9 cellular contexts compared by ENCODE assay signal in the genomic region with DNA sequence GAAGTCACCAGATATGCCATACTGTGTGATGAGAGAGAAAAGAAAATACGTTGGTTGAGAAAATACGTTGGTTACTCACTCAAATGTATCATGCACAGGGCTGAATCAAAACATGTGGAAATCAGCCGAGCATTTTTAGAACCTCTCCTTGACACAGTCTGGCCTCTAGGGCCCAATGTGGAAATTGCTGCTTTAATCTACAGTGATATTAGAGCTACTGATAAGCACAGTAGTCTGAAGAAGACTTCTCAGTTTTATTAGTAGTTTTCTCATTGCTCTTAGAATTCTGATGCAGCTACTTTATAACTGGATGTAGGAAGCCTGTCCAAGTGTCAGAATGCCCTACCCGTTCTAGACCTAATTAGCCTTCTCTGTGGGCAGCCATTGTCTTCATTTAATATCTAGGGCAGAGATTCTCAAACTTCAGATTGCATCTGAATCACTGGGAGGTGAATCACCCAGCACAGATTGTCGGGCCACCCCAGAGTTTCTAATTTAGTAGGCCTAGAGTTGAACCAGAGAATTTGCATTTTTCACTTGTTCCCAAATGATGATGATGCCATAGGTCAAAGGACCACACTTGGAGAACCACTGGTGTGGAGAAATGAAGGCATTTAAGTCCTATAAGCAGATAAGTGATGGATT.
DNase-seq lines count a peak whose midpoint lies in the region; ATAC-seq, FAIRE-seq and TF ChIP-seq lines count a peak whose summit lies in the region.
"Had no signal": no experiment of that assay in that cellular context is flagged by ENCODE, and none has a peak within 500 bp of the region (broad histone marks: within the 10 kb centered on the region; RNA-seq: fewer than 3 reads in every experiment).

No MANE protein-coding gene starts in this region.

- H3K36me3 Mint-ChIP-seq in activated T-helper 2 cell treated with anti-CD3 and anti-CD28 coated beads, Interferon-gamma antibody, Interleukin-2, Interleukin-4, amounts not matched to agents 10 μg/mL and 5 μg/mL and 100 μg/mL, durations not matched to agents 14 hours and 24 hours and 36 hours (ENCODE audit: low read depth) = no peaks in the 10 kb centered on the region

- no peak overlapping the region for H3K4me3 Mint-ChIP-seq in activated T-helper 2 cell treated with anti-CD3 and anti-CD28 coated beads, Interferon-gamma antibody, Interleukin-2, Interleukin-4, amounts not matched to agents 10 μg/mL and 5 μg/mL and 100 μg/mL, durations not matched to agents 14 hours and 24 hours and 36 hours (ENCODE audit: low read depth)
- H3K4me3 Mint-ChIP-seq: central memory CD8-positive, alpha-beta T cell had no signal

- H4K20me1 ChIP-seq in BLaER1 = no peaks in the 10 kb centered on the region

- H3K27ac ChIP-seq in BLaER1 = no peak overlapping the region; the same call in 1 of the 2 replicates
- H3K27ac ChIP-seq in SJSA1 = peak overlapping the region; percentile 23

- peak overlapping the region; percentile 54 for H3K4me2 ChIP-seq in BLaER1

- FAIRE-seq in frontal cortex (lab: Jason Lieb, UNC) = no peak

- no peaks in the 10 kb centered on the region for H3K27me3 ChIP-seq in BLaER1
- no peaks in the 10 kb centered on the region for H3K27me3 ChIP-seq in SJSA1 (replicated peaks)

- H3K9me3 ChIP-seq in BLaER1 = no peaks in the 10 kb centered on the region
- H3K9me3 ChIP-seq in SJSA1 (replicated peaks) = no peaks in the 10 kb centered on the region

- CTCF ChIA-PET in HEK293T (lab: Yijun Ruan, JAX) = interaction anchor here (0.7 to 1.3 kb wide), 2 partner anchors 10 to 163 kb away, joined by 4 to 5 read pairs; no protein-coding TSS in a partner anchor

- peaks cover 39% of the 10 kb centered on the region for H3K27me3 Mint-ChIP-seq in activated T-helper 2 cell treated with anti-CD3 and anti-CD28 coated beads, Interferon-gamma antibody, Interleukin-2, Interleukin-4, amounts not matched to agents 10 μg/mL and 5 μg/mL and 100 μg/mL, durations not matched to agents 14 hours and 24 hours and 36 hours (ENCODE audit: low read depth)
- H3K27me3 Mint-ChIP-seq: central memory CD8-positive, alpha-beta T cell had no signal

- intact Hi-C loops in activated T-helper 2 cell treated with anti-CD3 and anti-CD28 coated beads, Interferon-gamma antibody, Interleukin-2, Interleukin-4, amounts not matched to agents 10 μg/mL and 5 μg/mL and 100 μg/mL, durations not matched to agents 14 hours and 24 hours and 36 hours (cut with micrococcal nuclease) = loop anchor here (5.0 kb wide), 1 partner anchor 144 kb away; no protein-coding TSS in a partner anchor

- H3K36me3 ChIP-seq in BLaER1 = no peaks in the 10 kb centered on the region
- H3K36me3 ChIP-seq in SJSA1 = no peaks in the 10 kb centered on the region

- no peak overlapping the region for H3K27ac Mint-ChIP-seq in activated T-helper 2 cell treated with anti-CD3 and anti-CD28 coated beads, Interferon-gamma antibody, Interleukin-2, Interleukin-4, amounts not matched to agents 10 μg/mL and 5 μg/mL and 100 μg/mL, durations not matched to agents 14 hours and 24 hours and 36 hours

- H3K4me1 Mint-ChIP-seq in activated T-helper 2 cell treated with anti-CD3 and anti-CD28 coated beads, Interferon-gamma antibody, Interleukin-2, Interleukin-4, amounts not matched to agents 10 μg/mL and 5 μg/mL and 100 μg/mL, durations not matched to agents 14 hours and 24 hours and 36 hours (ENCODE audit: low read depth) = peaks cover 7% of the 10 kb centered on the region

- H3K4me3 ChIP-seq in BLaER1 = no peak overlapping the region
- H3K4me3 ChIP-seq in SJSA1 = no peak overlapping the region

- DNase-seq in SJSA1 (ENCODE audit: low read depth in 1 of 2, low spot score in 2 of 2) (peak in 1 of 2 experiments; percentile 49), hepatic stellate cell (ENCODE audit: low spot score) (peak; percentile 17), OCI-M1 (lab: John Stamatoyannopoulos, UW) (no peak), frontal cortex (ENCODE audit: low spot score in 2 of 2) (no peak), HEK293T (ENCODE audit: extremely low spot score) (no peak)
- DNase-seq in activated T-helper 2 cell treated with anti-CD3 and anti-CD28 coated beads, Interferon-gamma antibody, Interleukin-2, Interleukin-4, amounts not matched to agents 10 μg/mL and 5 μg/mL and 100 μg/mL, durations not matched to agents 14 hours and 24 hours and 36 hours (ENCODE audit: low spot score) = no peak

- H3K9ac ChIP-seq in BLaER1 = no peak overlapping the region

- POLR2A ChIA-PET in HEK293T (lab: Yijun Ruan, JAX) = no interaction called here

- ATAC-seq in GM18520 (IDR thresholded peaks at IDR 0.05; ENCODE audit: unreplicated experiment) = peak; percentile 54

- H3K4me1 ChIP-seq in BLaER1 (peaks cover 27% of the 10 kb centered on the region), SJSA1 (replicated peaks) (peaks cover 12% of the 10 kb centered on the region)

- H3K9me3 Mint-ChIP-seq in activated T-helper 2 cell treated with anti-CD3 and anti-CD28 coated beads, Interferon-gamma antibody, Interleukin-2, Interleukin-4, amounts not matched to agents 10 μg/mL and 5 μg/mL and 100 μg/mL, durations not matched to agents 14 hours and 24 hours and 36 hours = no peaks in the 10 kb centered on the region
- H3K9me3 Mint-ChIP-seq: central memory CD8-positive, alpha-beta T cell had no signal

TF ChIP-seq in HEK293T, 16 proteins besides CTCF, POLR2A, EP300 and RAD21:
- TF ChIP-seq FOXM1 (IDR thresholded peaks at IDR 0.05; ENCODE audit: borderline replicate concordance) (no peak), L3MBTL2 (conservative IDR thresholded peaks at IDR 0.05) (no peak), FOXK2 (IDR thresholded peaks at IDR 0.05) (no peak), BHLHE40 (IDR thresholded peaks at IDR 0.05; ENCODE audit: borderline replicate concordance) (no peak), ARNT (IDR thresholded peaks at IDR 0.05) (no peak), SUZ12 (IDR thresholded peaks at IDR 0.05) (no peak), TARDBP (IDR thresholded peaks at IDR 0.05) (no peak), LEF1 (IDR thresholded peaks at IDR 0.05; ENCODE audit: borderline replicate concordance) (no peak), NFRKB (IDR thresholded peaks at IDR 0.05) (no peak), ELF4 (IDR thresholded peaks at IDR 0.05) (no peak), ZNF384 (IDR thresholded peaks at IDR 0.05) (no peak), SP1 (IDR thresholded peaks at IDR 0.05) (no peak)
TF ChIP-seq in HEK293T: peak in this region for 0.
